Comparison of ENCODE assay signal across 16 cellular contexts in the genomic region with DNA sequence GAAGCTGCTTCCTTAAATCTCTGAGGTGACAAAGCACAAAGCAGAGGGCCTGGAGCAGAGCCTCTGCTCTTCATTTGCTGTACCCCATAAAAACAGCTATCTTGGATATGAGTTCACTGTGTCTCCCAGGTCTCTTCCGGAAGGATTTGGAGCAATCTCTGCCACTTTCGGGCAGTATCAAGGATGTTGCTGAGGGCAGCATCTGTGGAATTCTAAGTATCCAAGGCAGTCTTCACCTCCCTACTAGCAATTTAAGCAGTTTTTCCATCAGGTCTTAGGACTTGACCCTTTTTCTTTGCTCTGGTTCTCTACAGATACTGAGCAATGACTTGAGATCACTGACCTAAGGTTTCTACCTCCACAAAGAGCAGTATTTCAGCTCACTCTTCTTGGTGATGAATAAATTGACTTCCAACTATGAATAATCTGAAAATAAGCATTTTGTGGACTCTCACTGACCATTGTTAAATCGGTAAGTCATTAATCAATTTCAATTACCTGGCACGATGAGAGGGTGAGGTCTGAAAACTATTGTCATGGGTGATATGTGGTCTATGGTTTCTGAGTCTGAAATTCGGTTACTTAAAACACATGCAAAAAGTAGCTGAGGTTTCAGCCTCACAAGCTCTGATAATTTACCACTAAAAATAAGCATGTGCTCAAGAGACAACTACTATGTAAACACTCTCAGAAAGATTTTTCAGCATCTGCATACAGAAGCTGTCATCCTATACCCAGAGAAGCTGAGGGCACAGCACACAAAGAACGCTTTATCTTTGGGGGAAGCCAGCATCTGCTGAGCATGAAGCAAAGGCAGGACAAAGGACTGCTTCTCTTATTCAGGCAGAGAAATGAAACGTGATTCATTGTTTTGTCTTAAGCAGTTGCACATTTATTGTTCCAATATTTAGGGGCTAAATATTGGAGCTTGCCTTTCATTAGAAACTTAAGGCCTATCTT. TPM values are rescaled to one million over a fixed set of nuclear protein-coding genes. Genes with fewer than 3 reads are reported as not detected.
A peak's percentile ranks its signal among the peaks of the same experiment; 100 is the strongest.
DNase-seq lines count a peak whose midpoint lies in the region; ATAC-seq and TF ChIP-seq lines count a peak whose summit lies in the region.
"Had no signal": no experiment of that assay in that cellular context is flagged by ENCODE, and none has a peak within 500 bp of the region (broad histone marks: within the 10 kb centered on the region; RNA-seq: fewer than 3 reads in every experiment).

No MANE protein-coding gene starts in this region.

- H4K20me1 ChIP-seq in mammary epithelial cell (ENCODE audit: insufficient read depth, low read length): no peaks in the 10 kb centered on the region
- no peaks in the 10 kb centered on the region for H4K20me1 ChIP-seq in PC-3 (ENCODE audit: low read length)

- no peak overlapping the region for H3K4me3 Mint-ChIP-seq in MCF 10A (ENCODE audit: unreplicated experiment)
- H3K4me3 Mint-ChIP-seq: activated CD4-positive, alpha-beta memory T cell treated with anti-CD3 and anti-CD28 coated beads for 36 hours; activated T-helper 17 cell treated with anti-CD3 and anti-CD28 coated beads, Interleukin-2, amount 50 U/mL, for 72 hours; HFFc6 had no signal

- H2BK12ac ChIP-seq in mesenchymal stem cell (ENCODE audit: low read length in 2 of 2): no peak overlapping the region

- no peaks in the 10 kb centered on the region for H3K27me3 ChIP-seq in mammary epithelial cell (ENCODE audit: insufficient read depth, low read length)
- H3K27me3 ChIP-seq in PC-3 (ENCODE audit: low read length): no peaks in the 10 kb centered on the region
- H3K27me3 ChIP-seq in mesenchymal stem cell (ENCODE audit: control insufficient read depth in 1 of 2, insufficient read depth in 1 of 2, low read length in 2 of 2): no peaks in the 10 kb centered on the region
- H3K27me3 ChIP-seq: MG63, SJSA1, suprapubic skin had no signal

- H3K4me2 ChIP-seq in mammary epithelial cell (ENCODE audit: insufficient read depth, low read depth, low read length) (no peak overlapping the region), PC-3 (ENCODE audit: low read length) (no peak overlapping the region), mesenchymal stem cell (ENCODE audit: low read length, poor library complexity, severe bottlenecking) (no peak overlapping the region)

- no peak overlapping the region for H3K27ac ChIP-seq in mammary epithelial cell (ENCODE audit: insufficient read depth, low read depth, low read length)
- no peak overlapping the region for H3K27ac ChIP-seq in PC-3 (ENCODE audit: low read length)
- H3K27ac ChIP-seq in mesenchymal stem cell (ENCODE audit: low read length, poor library complexity, severe bottlenecking): no peak overlapping the region
- H3K27ac ChIP-seq: coronary artery, parathyroid adenoma, SJSA1, suprapubic skin had no signal

- dilution Hi-C loops in mammary epithelial cell (cut with HindIII; ENCODE audit: low sequenced_read_pairs): loop anchor here (5.0 kb wide), 1 partner anchor 33 kb away; a partner anchor contains a TSS

- no peak for TF ChIP-seq CTCF in mammary epithelial cell (conservative IDR thresholded peaks at IDR 0.05 in 1 of 2, IDR thresholded peaks at IDR 0.05 in 1 of 2; ENCODE audit: extremely low read depth in 1 of 2, insufficient read depth in 1 of 2, low read depth in 1 of 2, low read length in 2 of 2)
- no peak for TF ChIP-seq CTCF in MCF 10A (IDR thresholded peaks at IDR 0.05; ENCODE audit: unreplicated experiment)
- TF ChIP-seq CTCF in PC-3 (conservative IDR thresholded peaks at IDR 0.05; ENCODE audit: low read depth, low read length): no peak
- no peak for TF ChIP-seq CTCF in lower leg skin (IDR thresholded peaks at IDR 0.05)

- H3K4me1 Mint-ChIP-seq in MCF 10A (ENCODE audit: insufficient read depth, unreplicated experiment): peaks cover 19% of the 10 kb centered on the region
- H3K4me1 Mint-ChIP-seq: activated T-helper 17 cell treated with anti-CD3 and anti-CD28 coated beads, Interleukin-2, amount 50 U/mL, for 72 hours had no signal

- no peak for TF ChIP-seq POLR2A in lower leg skin (IDR thresholded peaks at IDR 0.05)

- H3F3A ChIP-seq in PC-3 (ENCODE audit: low read length, unreplicated experiment): no peaks in the 10 kb centered on the region

- H4K91ac ChIP-seq in mesenchymal stem cell (ENCODE audit: low read length): no peak overlapping the region

- H3K9me3 Mint-ChIP-seq in MCF 10A (ENCODE audit: unreplicated experiment): peaks cover 15% of the 10 kb centered on the region
- H3K9me3 Mint-ChIP-seq: activated CD4-positive, alpha-beta memory T cell treated with anti-CD3 and anti-CD28 coated beads for 36 hours; HFFc6 had no signal

- H3K9me3 ChIP-seq in mammary epithelial cell (replicated peaks; ENCODE audit: insufficient read depth, low read length): peaks cover 3% of the 10 kb centered on the region
- no peaks in the 10 kb centered on the region for H3K9me3 ChIP-seq in PC-3 (ENCODE audit: low read length)
- no peaks in the 10 kb centered on the region for H3K9me3 ChIP-seq in mesenchymal stem cell (ENCODE audit: control insufficient read depth, low read length)
- H3K9me3 ChIP-seq: MG63, suprapubic skin had no signal

- CTCF ChIA-PET in mammary epithelial cell (lab: Charles Lee; ENCODE audit: low non-redundant PET): interaction anchor here (0.9 kb wide), 1 partner anchor 73 kb away, joined by 6 read pairs; no protein-coding TSS in a partner anchor
- CTCF ChIA-PET in MCF 10A (lab: Yijun Ruan, JAX): interaction anchor here (0.6 to 1.5 kb wide), 5 partner anchors 9 to 294 kb away, joined by 3 to 5 read pairs (median 3); no protein-coding TSS in a partner anchor
- CTCF ChIA-PET in PC-3 (lab: Charles Lee): interaction anchor here (0.7 kb wide), 1 partner anchor 9 kb away, joined by 4 read pairs; no protein-coding TSS in a partner anchor

- H3K4me1 ChIP-seq in mammary epithelial cell (ENCODE audit: insufficient read depth, low read length) (peaks cover 29% of the 10 kb centered on the region), PC-3 (ENCODE audit: insufficient read depth, low read length) (peaks cover 10% of the 10 kb centered on the region; the same call in 1 of the 2 replicates), mesenchymal stem cell (ENCODE audit: control insufficient read depth, insufficient read depth, low read depth, low read length) (no peaks in the 10 kb centered on the region)
- H3K4me1 ChIP-seq: parathyroid adenoma, SJSA1, suprapubic skin had no signal

- H3K27ac Mint-ChIP-seq in MCF 10A (ENCODE audit: low read depth, unreplicated experiment): no peak overlapping the region
- H3K27ac Mint-ChIP-seq: activated CD4-positive, alpha-beta memory T cell treated with anti-CD3 and anti-CD28 coated beads for 36 hours; activated T-helper 17 cell treated with anti-CD3 and anti-CD28 coated beads, Interleukin-2, amount 50 U/mL, for 72 hours; HFFc6 had no signal

- H2AK5ac ChIP-seq in mesenchymal stem cell (ENCODE audit: low read length, severe bottlenecking): no peak overlapping the region

- H3K4ac ChIP-seq in mesenchymal stem cell (ENCODE audit: low read depth in 1 of 2, low read length in 2 of 2): peak overlapping the region in 1 of 2 experiments; percentile 30

- WGBS in mammary epithelial cell (ENCODE audit: low coverage, missing lambda C conversion rate): 45% methylated on average over 7 of the region's 7 CpGs
- 65% methylated on average over 6 of the region's 7 CpGs for WGBS in mesenchymal stem cell
- 72% methylated on average over 7 of the region's 7 CpGs for WGBS in lower leg skin, 2 donors

- no peaks in the 10 kb centered on the region for H3K27me3 Mint-ChIP-seq in MCF 10A (ENCODE audit: insufficient read depth, unreplicated experiment)

- H4K8ac ChIP-seq in mesenchymal stem cell (ENCODE audit: low read length): no peak overlapping the region

- no peak overlapping the region for H3K4me3 ChIP-seq in mammary epithelial cell (replicated peaks in 1 of 3; ENCODE audit: insufficient read depth in 1 of 3, low read depth in 2 of 3, low read length in 3 of 3)
- H3K4me3 ChIP-seq in PC-3 (ENCODE audit: low read length): no peak overlapping the region
- H3K4me3 ChIP-seq in mesenchymal stem cell (ENCODE audit: insufficient read depth in 1 of 2, low read depth in 1 of 2, low read length in 2 of 2): no peak overlapping the region
- no peak overlapping the region for H3K4me3 ChIP-seq in lower leg skin (ENCODE audit: low read depth, poor library complexity, severe bottlenecking)
- H3K4me3 ChIP-seq: coronary artery, MG63, SJSA1, suprapubic skin had no signal

- H3K36me3 ChIP-seq in mammary epithelial cell (ENCODE audit: insufficient read depth, low read length) (no peaks in the 10 kb centered on the region), PC-3 (ENCODE audit: low read depth, low read length) (no peaks in the 10 kb centered on the region), mesenchymal stem cell (ENCODE audit: control insufficient read depth in 1 of 2, insufficient read depth in 2 of 2, low read depth in 1 of 2, low read length in 2 of 2) (no peaks in the 10 kb centered on the region)
- H3K36me3 ChIP-seq: MG63, SJSA1, suprapubic skin had no signal

- peak; percentile 15; the same call in 1 of the 2 replicates for ATAC-seq in PC-3
- ATAC-seq in HG02642 (IDR thresholded peaks at IDR 0.05; ENCODE audit: poor library complexity, unreplicated experiment): no peak
- ATAC-seq: activated T-helper 17 cell treated with anti-CD3 and anti-CD28 coated beads, Interleukin-2, amount 50 U/mL, for 72 hours had no signal

- in situ Hi-C loops in mammary epithelial cell (cut with MboI; ENCODE audit: low sequenced_read_pairs in 2 of 2): no loop called here

- peak overlapping the region in 1 of 2 experiments; percentile 11 for H3K18ac ChIP-seq in mesenchymal stem cell (ENCODE audit: low read depth in 1 of 2, low read length in 2 of 2)

- no peaks in the 10 kb centered on the region for H3K36me3 Mint-ChIP-seq in MCF 10A (ENCODE audit: insufficient read depth, unreplicated experiment)
- H3K36me3 Mint-ChIP-seq: activated CD4-positive, alpha-beta memory T cell treated with anti-CD3 and anti-CD28 coated beads for 36 hours had no signal

- DNase-seq in mammary epithelial cell (peak; percentile 44), MCF 10A (ENCODE audit: unreplicated experiment) (no peak), PC-3 (no peak), mesenchymal stem cell (peak; percentile 24), NCI-H2029 treated with DMSO at 0.1 percent for 48 hours (lab: John Stamatoyannopoulos, UW) (no peak), lower leg skin (ENCODE audit: low spot score in 2 of 2) (no peak)
- DNase-seq in effector CD8-positive, alpha-beta T cell (lab: John Stamatoyannopoulos, UW): no peak
- DNase-seq: activated CD4-positive, alpha-beta memory T cell treated with anti-CD3 and anti-CD28 coated beads for 36 hours; HFFc6; MG63 had no signal

- POLR2A ChIA-PET in MCF 10A (lab: Yijun Ruan, JAX) (interaction anchor here (0.6 to 0.7 kb wide), 2 partner anchors 52 to 259 kb away, joined by 3 read pairs; no protein-coding TSS in a partner anchor), PC-3 (lab: Charles Lee; ENCODE audit: unreplicated experiment) (no interaction called here)

- H3K79me2 ChIP-seq in mammary epithelial cell (ENCODE audit: insufficient read depth, low read length): no peaks in the 10 kb centered on the region
- H3K79me2 ChIP-seq in PC-3 (ENCODE audit: low read length): no peaks in the 10 kb centered on the region
- H3K79me2 ChIP-seq: parathyroid adenoma had no signal

- intact Hi-C loops in mammary epithelial cell (cut with micrococcal nuclease): no loop called here
- intact Hi-C loops in MCF 10A (cut with micrococcal nuclease): no loop called here
- intact Hi-C loops in PC-3 (cut with micrococcal nuclease): no loop called here
- intact Hi-C loops in lower leg skin (cut with DNase I; ENCODE audit: low total_unique reads): no loop called here

- BruUV-seq in mammary epithelial cell (replicated peaks; lab: Mats Ljungman, UMichigan) (no TSS peak), MCF 10A (replicated peaks; lab: Mats Ljungman, UMichigan) (no TSS peak), PC-3 (replicated peaks; lab: Mats Ljungman, UMichigan) (no TSS peak)

- no peak overlapping the region for H2BK15ac ChIP-seq in mesenchymal stem cell (ENCODE audit: low read depth, poor library complexity, severe bottlenecking)

- no peak overlapping the region for H3K14ac ChIP-seq in mesenchymal stem cell (ENCODE audit: low read length in 2 of 2)

- no peak overlapping the region for H2BK120ac ChIP-seq in mesenchymal stem cell (ENCODE audit: low read depth, low read length)

- H2AFZ ChIP-seq in mammary epithelial cell (ENCODE audit: low read depth, low read length): peak overlapping the region; percentile 53
- no peak overlapping the region for H2AFZ ChIP-seq in PC-3 (ENCODE audit: low read length)
- H2AFZ ChIP-seq in mesenchymal stem cell (ENCODE audit: low read depth, low read length): no peak overlapping the region
- H2AFZ ChIP-seq: parathyroid adenoma had no signal

- H3K9ac ChIP-seq in mammary epithelial cell (ENCODE audit: insufficient read depth, low read length) (no peak overlapping the region), PC-3 (ENCODE audit: low read length) (no peak overlapping the region), mesenchymal stem cell (ENCODE audit: low read length) (no peak overlapping the region)
- H3K9ac ChIP-seq: parathyroid adenoma had no signal

- H3K9me2 ChIP-seq in PC-3 (replicated peaks; ENCODE audit: low read length): no peaks in the 10 kb centered on the region

- no peak overlapping the region for H2BK5ac ChIP-seq in mesenchymal stem cell (ENCODE audit: low read depth, low read length, poor library complexity, severe bottlenecking)

- no peak overlapping the region for H3K23ac ChIP-seq in mesenchymal stem cell (ENCODE audit: low read length in 2 of 2)

- H3K79me1 ChIP-seq in mesenchymal stem cell (replicated peaks; ENCODE audit: low read length, poor library complexity, severe bottlenecking): no peaks in the 10 kb centered on the region

RNA-seq across cellular contexts. Expression of a gene that starts 32.1 kb away (rescaled TPM):
- total RNA-seq in mammary epithelial cell (10 to 100 TPM; 60.0 to 98.2 TPM), MCF 10A (2022) (67.5 and 68.3 TPM in 2 replicates), PC-3 (2014; rRNA removed) (144 and 174 TPM in 2 replicates), lower leg skin (10 to 100 TPM; 60.7 to 81.3 (median 61.3) TPM)
- 119 TPM for polyA plus RNA-seq in mammary epithelial cell
- polyA minus RNA-seq in mammary epithelial cell: 87.0 TPM
- polyA plus RNA-seq in mesenchymal stem cell (2013, experiment 1 of 2): 377 TPM
- polyA plus RNA-seq in mesenchymal stem cell (2013, experiment 2 of 2): 383 TPM

Comparison
In these comparisons a context has a peak if more than half of its experiments do, and no peak if none do; other contexts are left out.
1. DNase-seq: peak in mammary epithelial cell (single experiment) and mesenchymal stem cell (single experiment); none in MCF 10A (single experiment), PC-3 (single experiment), NCI-H2029 treated with DMSO at 0.1 percent for 48 hours (single experiment), lower leg skin (0 of 2) and effector CD8-positive, alpha-beta T cell (single experiment).